7 cellular contexts compared by ENCODE assay signal in genomic region chr17:40363480-40363838, GRCh38. TPM values are rescaled to one million over a fixed set of nuclear protein-coding genes. Genes with fewer than 3 reads are reported as not detected.
DNase-seq lines count a peak whose midpoint lies in the region; ATAC-seq and TF ChIP-seq lines count a peak whose summit lies in the region.

No MANE protein-coding gene starts in this region.

- no peak for TF ChIP-seq POLR2A in prostate gland (IDR thresholded peaks at IDR 0.05)

- H3K4me1 ChIP-seq in PC-9 (replicated peaks; ENCODE audit: insufficient read depth) = peaks cover 5% of the 10 kb centered on the region
- H3K4me1 ChIP-seq in prostate gland (replicated peaks) = no peaks in the 10 kb centered on the region

- peaks cover 6% of the 10 kb centered on the region; the same call in 1 of the 2 replicates for H3F3A ChIP-seq in PC-9 (ENCODE audit: insufficient read depth, low read depth)

- H3K36me3 ChIP-seq in PC-9 (ENCODE audit: low read depth) (no peaks in the 10 kb centered on the region), prostate gland (no peaks in the 10 kb centered on the region)

- POLR2A ChIA-PET in PC-9 (lab: Charles Lee; ENCODE audit: unreplicated experiment) = no interaction called here

- DNase-seq in PC-9 (no peak), fibroblast of mammary gland (ENCODE audit: low read depth) (peak; percentile 12), prostate gland (ENCODE audit: low spot score) (no peak), NCI-H1930 (lab: John Stamatoyannopoulos, UW) (no peak)

- CTCF ChIA-PET in PC-9 (lab: Charles Lee) = interaction anchor here (0.6 kb wide), 1 partner anchor 52 kb away, joined by 4 read pairs; no protein-coding TSS in a partner anchor

- BruUV-seq in PC-9 (replicated peaks; lab: Mats Ljungman, UMichigan) = no TSS peak

- no peaks in the 10 kb centered on the region; the same call in 1 of the 2 replicates for H4K20me1 ChIP-seq in PC-9 (ENCODE audit: insufficient read depth)

- intact Hi-C loops in PC-9 (cut with micrococcal nuclease; ENCODE audit: unreplicated experiment) = loop anchor here (2.0 kb wide), 1 partner anchor 169 kb away; no protein-coding TSS in a partner anchor
- intact Hi-C loops in prostate gland (cut with DNase I) = loop anchor here (5.0 kb wide), 1 partner anchor 169 kb away; no protein-coding TSS in a partner anchor

- peak overlapping the region; percentile 90; the same call in 1 of the 2 replicates for H2AFZ ChIP-seq in PC-9

- peak overlapping the region; percentile 69; the same call in 1 of the 2 replicates for H3K4me3 ChIP-seq in PC-9
- H3K4me3 ChIP-seq in fibroblast of mammary gland (ENCODE audit: control insufficient read depth, low read depth, low read length) = peak overlapping the region; percentile 35
- peak overlapping the region; percentile 38 to 42 for H3K4me3 ChIP-seq in prostate gland

- no peaks in the 10 kb centered on the region for H3K9me2 ChIP-seq in PC-9 (ENCODE audit: insufficient read depth)

- H3K4me2 ChIP-seq in PC-9 = peak overlapping the region; percentile 90

- H3K27me3 ChIP-seq in PC-9 (ENCODE audit: insufficient read depth, low read depth) = no peaks in the 10 kb centered on the region
- H3K27me3 ChIP-seq in prostate gland (replicated peaks; ENCODE audit: insufficient read depth) = no peaks in the 10 kb centered on the region

- H3K9me3 ChIP-seq in PC-9 (ENCODE audit: insufficient read depth, low read depth) (no peaks in the 10 kb centered on the region), prostate gland (no peaks in the 10 kb centered on the region)

- no peaks in the 10 kb centered on the region for H3K79me2 ChIP-seq in PC-9 (ENCODE audit: low read depth)

- H3K27ac ChIP-seq in PC-9 (no peak overlapping the region), prostate gland (no peak overlapping the region)

- TF ChIP-seq CTCF in PC-9 (conservative IDR thresholded peaks at IDR 0.05) (no peak), fibroblast of mammary gland (conservative IDR thresholded peaks at IDR 0.05; ENCODE audit: control insufficient read depth, insufficient read depth, low read depth, low read length) (no peak), prostate gland (IDR thresholded peaks at IDR 0.05) (no peak)

- ATAC-seq in GM19455 (IDR thresholded peaks at IDR 0.05; ENCODE audit: unreplicated experiment) = peak; percentile 24
- no peak for ATAC-seq in GM19463 (IDR thresholded peaks at IDR 0.05; ENCODE audit: unreplicated experiment)
- ATAC-seq in GM21360 (IDR thresholded peaks at IDR 0.05; ENCODE audit: unreplicated experiment) = no peak

- WGBS in prostate gland = 5% methylated on average over 39 of the region's 40 CpGs

RNA-seq across cellular contexts. Expression of gene GJD3, which starts 1.1 kb away (rescaled TPM):
- total RNA-seq in PC-9 (2021) (not detected in 2 replicates), prostate gland (1 to 10 TPM in 1 of 2 donors, under 1 TPM in 1; 0.82 to 5.3 TPM)

RNA-seq across cellular contexts. Expression of gene TOP2A, which starts 54.2 kb away (rescaled TPM):
- total RNA-seq in PC-9 (2021) (156 and 235 TPM in 2 replicates), prostate gland (10 to 100 TPM in 1 of 2 donors, 1 to 10 TPM in 1; 3.1 to 15.9 TPM)

RNA-seq across cellular contexts. Expression of gene RARA, which starts 54.5 kb away (rescaled TPM):
- total RNA-seq in PC-9 (2021) (21.5 and 21.8 TPM in 2 replicates), prostate gland (10 to 100 TPM; 24.4 to 70.6 TPM)
